ENCODE assay signal across 14 cellular contexts in genomic region chr1:44926311-44926781, GRCh38.
DNase-seq lines count a peak whose midpoint lies in the region; TF ChIP-seq lines count a peak whose summit lies in the region.
"Had no signal": no experiment of that assay in that cellular context is flagged by ENCODE, and none has a peak within 500 bp of the region (broad histone marks: within the 10 kb centered on the region; RNA-seq: fewer than 3 reads in every experiment).

No MANE protein-coding gene starts in this region.

- H3K9me3 ChIP-seq in adipocyte (ENCODE audit: control insufficient read depth, low read length) (no peaks in the 10 kb centered on the region), uterus (no peaks in the 10 kb centered on the region)
- H3K9me3 ChIP-seq: body of pancreas, mucosa of descending colon had no signal

- DNase-seq in GM04503 (ENCODE audit: low read depth), result peak; percentile 93
- peak; percentile 48 for DNase-seq in adipocyte (ENCODE audit: low read depth)
- peak; percentile 75 for DNase-seq in fibroblast of villous mesenchyme (ENCODE audit: low read depth)
- no peak for DNase-seq in uterus
- DNase-seq in activated T-cell treated with anti-CD3 and anti-CD28 coated beads for 4 hours, result no peak
- no peak for DNase-seq in superior temporal gyrus (ENCODE audit: extremely low spot score)
- DNase-seq in NCI-H345 treated with DMSO at 0.1 percent for 48 hours (lab: John Stamatoyannopoulos, UW; ENCODE audit: unreplicated experiment), result no peak
- DNase-seq: body of pancreas; CD4-positive, alpha-beta memory T cell; Karpas-422; mucosa of descending colon; NCI-H146; NCI-H345; trophoblast cell had no signal

- intact Hi-C loops in uterus (cut with DNase I; ENCODE audit: low total_unique reads), result no loop called here

- no peak overlapping the region for H3K9ac ChIP-seq in adipocyte (ENCODE audit: low read length)

- H3K36me3 ChIP-seq in adipocyte (ENCODE audit: control insufficient read depth, insufficient read depth, low read length, severe bottlenecking) (peaks cover 4% of the 10 kb centered on the region), uterus (no peaks in the 10 kb centered on the region)

- H3K4me1 ChIP-seq in adipocyte (ENCODE audit: control insufficient read depth, insufficient read depth, low read length) (peaks cover 41% of the 10 kb centered on the region), uterus (peaks cover 0 to 4% of the 10 kb centered on the region in 2 donors)
- H3K4me1 ChIP-seq: body of pancreas had no signal

- no peak overlapping the region for H3K4me3 ChIP-seq in adipocyte (ENCODE audit: low read length)
- H3K4me3 ChIP-seq in fibroblast of villous mesenchyme (ENCODE audit: low read depth, low read length), result no peak overlapping the region
- H3K4me3 ChIP-seq in uterus, result no peak overlapping the region
- H3K4me3 ChIP-seq: body of pancreas, mucosa of descending colon had no signal

- H3K27me3 ChIP-seq in adipocyte (replicated peaks; ENCODE audit: control insufficient read depth, insufficient read depth, low read length), result no peaks in the 10 kb centered on the region
- no peaks in the 10 kb centered on the region for H3K27me3 ChIP-seq in uterus
- H3K27me3 ChIP-seq: body of pancreas had no signal

- peak overlapping the region; percentile 29 to 36 for H3K27ac ChIP-seq in uterus
- H3K27ac ChIP-seq: body of pancreas had no signal

- no peak for TF ChIP-seq POLR2A in uterus (IDR thresholded peaks at IDR 0.05)

- no peak for TF ChIP-seq CTCF in fibroblast of villous mesenchyme (IDR thresholded peaks at IDR 0.05; ENCODE audit: insufficient read depth, low read depth, low read length)
- no peak for TF ChIP-seq CTCF in uterus (IDR thresholded peaks at IDR 0.05)

Comparison
In these comparisons a context has a peak if more than half of its experiments do, and no peak if none do; other contexts are left out.
1. DNase-seq: peak in GM04503 (single experiment), adipocyte (single experiment) and fibroblast of villous mesenchyme (single experiment); none in uterus (0 of 2), activated T-cell treated with anti-CD3 and anti-CD28 coated beads for 4 hours (single experiment), superior temporal gyrus (single experiment) and NCI-H345 treated with DMSO at 0.1 percent for 48 hours (single experiment).